18 cellular contexts compared by ENCODE assay signal in the genomic region with DNA sequence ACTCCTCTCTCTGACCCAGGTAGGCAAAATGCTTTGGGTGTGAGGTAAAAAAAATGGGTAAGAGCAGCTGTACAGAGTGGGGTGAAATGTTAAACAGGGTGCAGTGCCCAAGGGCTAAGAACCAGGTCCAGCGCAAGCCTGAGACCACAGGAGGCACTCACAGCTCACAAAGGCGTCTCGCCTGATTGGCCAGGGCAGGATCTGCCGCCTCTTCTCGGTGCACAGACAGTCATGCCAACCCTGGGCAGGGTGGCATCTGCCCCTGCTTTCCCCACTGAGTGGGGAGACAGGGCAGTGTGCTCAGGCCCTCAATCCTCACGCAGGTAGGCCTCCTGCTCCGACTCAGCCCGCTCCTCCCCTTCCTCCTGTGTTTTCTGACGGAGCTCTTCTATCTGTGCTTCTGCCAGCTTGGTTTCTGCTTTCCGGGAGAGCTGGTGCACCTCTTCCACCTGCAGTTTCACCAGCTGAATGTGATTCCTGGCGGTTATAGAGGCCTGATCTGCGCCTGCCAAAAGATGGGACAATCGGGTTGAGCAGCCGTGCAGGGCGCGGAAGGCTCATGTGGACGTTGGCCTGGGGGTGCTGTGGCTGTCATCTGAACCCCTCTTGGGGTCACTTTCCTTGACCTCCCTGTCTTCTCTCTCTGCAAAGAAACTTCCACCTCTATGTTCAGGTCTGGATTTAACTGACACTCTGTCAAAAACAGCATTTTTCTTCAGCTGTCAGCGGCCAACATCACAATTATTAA. TPM values are rescaled to one million over a fixed set of nuclear protein-coding genes. Genes with fewer than 3 reads are reported as not detected.
"Had no signal": no experiment of that assay in that cellular context is flagged by ENCODE, and none has a peak within 500 bp of the region (broad histone marks: within the 10 kb centered on the region; RNA-seq: fewer than 3 reads in every experiment).

No MANE protein-coding gene starts in this region.

- H3K4me3 Mint-ChIP-seq: activated CD8-positive, alpha-beta T cell treated with anti-CD3 and anti-CD28 coated beads, Interleukin-2, amount 10 ng/mL, durations not matched to agents 7 days and 5 days; brain; neural progenitor cell; stimulated activated naive CD8-positive, alpha-beta T cell treated with anti-CD3 and anti-CD28 coated beads, Interleukin-15, Interleukin-2, amounts not matched to agents 100 ng/mL and 50 ng/mL, for 24 hours had no signal

- H3K9ac ChIP-seq: neural progenitor cell had no signal

- H3K4me2 ChIP-seq: neural progenitor cell had no signal

- H3K27ac ChIP-seq: neural progenitor cell, ovary, testis, uterus had no signal

- H3K27me3 ChIP-seq: testis had no signal

- H2AFZ ChIP-seq: neural progenitor cell had no signal

- H3K9me3 ChIP-seq: ovary, testis, uterus had no signal

- H3K4me3 ChIP-seq: neural progenitor cell, ovary, testis, uterus had no signal

- DNase-seq: activated CD8-positive, alpha-beta memory T cell treated with anti-CD3 and anti-CD28 coated beads, Interleukin-2, amount 50 U/mL, for 48 hours; activated CD8-positive, alpha-beta T cell treated with anti-CD3 and anti-CD28 coated beads, Interleukin-2, amount 10 ng/mL, durations not matched to agents 7 days and 5 days; activated naive CD4-positive, alpha-beta T cell treated with anti-CD3 and anti-CD28 coated beads, Interleukin-2, amount 50 U/mL, for 16 hours; cerebellar nuclear complex; dermis blood vessel endothelial cell; hippocampal formation; left ventricle myocardium superior; stimulated activated CD4-positive, alpha-beta T cell treated with anti-CD3 and anti-CD28 coated beads, Interleukin-15, amount 100 ng/mL, for 24 hours; stimulated activated CD4-positive, alpha-beta T cell treated with anti-CD3 and anti-CD28 coated beads, Interleukin-4, amount 100 ng/mL, for 24 hours; uterus had no signal

- H3K9me3 Mint-ChIP-seq: activated T-helper 2 cell treated with anti-CD3 and anti-CD28 coated beads, Interferon-gamma antibody, Interleukin-2, Interleukin-4, amounts not matched to agents 10 μg/mL and 5 μg/mL and 100 μg/mL, durations not matched to agents 14 hours and 24 hours and 36 hours; brain; neural progenitor cell; stimulated activated naive CD8-positive, alpha-beta T cell treated with anti-CD3 and anti-CD28 coated beads, Interleukin-15, Interleukin-2, amounts not matched to agents 100 ng/mL and 50 ng/mL, for 24 hours had no signal

- H3K4me1 ChIP-seq: neural progenitor cell, testis had no signal

- ATAC-seq: activated CD8-positive, alpha-beta T cell treated with anti-CD3 and anti-CD28 coated beads, Interleukin-2, amount 10 ng/mL, durations not matched to agents 7 days and 5 days; left ventricle myocardium superior had no signal

- H3K36me3 ChIP-seq: ovary, uterus had no signal

- H3K27ac Mint-ChIP-seq: activated CD8-positive, alpha-beta T cell treated with anti-CD3 and anti-CD28 coated beads, Interleukin-2, amount 10 ng/mL, durations not matched to agents 7 days and 5 days; activated T-helper 2 cell treated with anti-CD3 and anti-CD28 coated beads, Interferon-gamma antibody, Interleukin-2, Interleukin-4, amounts not matched to agents 10 μg/mL and 5 μg/mL and 100 μg/mL, durations not matched to agents 14 hours and 24 hours and 36 hours; neural progenitor cell; stimulated activated naive CD8-positive, alpha-beta T cell treated with anti-CD3 and anti-CD28 coated beads, Interleukin-15, Interleukin-2, amounts not matched to agents 100 ng/mL and 50 ng/mL, for 24 hours had no signal

RNA-seq across cellular contexts. Expression of a gene that starts 4.7 kb away (rescaled TPM):
- total RNA-seq: left ventricle myocardium superior had no signal

RNA-seq across cellular contexts. Expression of a gene that starts 25.3 kb away (rescaled TPM):
- total RNA-seq: activated CD8-positive, alpha-beta T cell treated with anti-CD3 and anti-CD28 coated beads, Interleukin-2, amount 10 ng/mL, durations not matched to agents 7 days and 5 days had no signal

RNA-seq across cellular contexts. Expression of a gene that starts 34.2 kb away (rescaled TPM):
- total RNA-seq: activated CD8-positive, alpha-beta T cell treated with anti-CD3 and anti-CD28 coated beads, Interleukin-2, amount 10 ng/mL, durations not matched to agents 7 days and 5 days; dermis blood vessel endothelial cell; kidney epithelial cell; left ventricle myocardium superior; ovary; testis; uterus had no signal
- polyA plus RNA-seq: esophagus, ovary had no signal
